Comparison of ENCODE assay signal across 8 cellular contexts in genomic region chr12:122423258-122424165, GRCh38. TPM values are rescaled to one million over a fixed set of nuclear protein-coding genes. Genes with fewer than 3 reads are reported as not detected.
DNase-seq lines count a peak whose midpoint lies in the region; ATAC-seq, FAIRE-seq and TF ChIP-seq lines count a peak whose summit lies in the region.

No MANE protein-coding gene starts in this region.

- H3K4me1 ChIP-seq in GM12878 (ENCODE audit: control insufficient read depth, insufficient read depth, low read length): peaks cover 18% of the 10 kb centered on the region
- no peaks in the 10 kb centered on the region for H3K4me1 ChIP-seq in smooth muscle cell (ENCODE audit: low read depth)

- no peak for FAIRE-seq in GM12878 (lab: Jason Lieb, UNC)

- CTCF ChIA-PET in activated naive CD4-positive, alpha-beta T cell treated with anti-CD3 and anti-CD28 coated beads for 36 hours (lab: Charles Lee): interaction anchor here (0.6 to 1.9 kb wide), 9 partner anchors 23 to 103 kb away, joined by 3 to 9 read pairs (median 4); partner anchors contain the start of gene RSRC2
- CTCF ChIA-PET in GM12878 (lab: Yijun Ruan, JAX): interaction anchor here (1.1 to 2.7 kb wide), 4 partner anchors 8 to 50 kb away, joined by 4 to 15 read pairs (median 4); no protein-coding TSS in a partner anchor

- H3K27ac ChIP-seq in GM12878 (ENCODE audit: control insufficient read depth, insufficient read depth) (peak overlapping the region; percentile 27), smooth muscle cell (ENCODE audit: low read depth) (peak overlapping the region; percentile 80)

- SMC1A ChIA-PET in GM12878 (lab: Charles Lee; ENCODE audit: uncharacterized antibody, unreplicated experiment): interaction anchor here (0.5 to 9.4 kb wide), 12 partner anchors 9 to 1019 kb away, joined by 3 to 48 read pairs (median 3); no protein-coding TSS in a partner anchor

- peak overlapping the region; percentile 85 for H3K4me3 Mint-ChIP-seq in activated naive CD4-positive, alpha-beta T cell treated with anti-CD3 and anti-CD28 coated beads for 36 hours

- H3K9me3 ChIP-seq in GM12878 (replicated peaks; ENCODE audit: control insufficient read depth, insufficient read depth, low read length) (no peaks in the 10 kb centered on the region), smooth muscle cell (replicated peaks; ENCODE audit: low read depth) (no peaks in the 10 kb centered on the region)

- H3K27me3 Mint-ChIP-seq in activated naive CD4-positive, alpha-beta T cell treated with anti-CD3 and anti-CD28 coated beads for 36 hours (ENCODE audit: low read depth): peaks cover 3% of the 10 kb centered on the region

- no TSS peak for BruUV-seq in GM12878 (replicated peaks; lab: Mats Ljungman, UMichigan)

- TF ChIP-seq RAD21 in GM12878 (IDR thresholded peaks at IDR 0.05; ENCODE audit: insufficient read depth, low read depth, low read length): no peak

- no peaks in the 10 kb centered on the region for H3K27me3 ChIP-seq in GM12878 (replicated peaks in 1 of 2; ENCODE audit: control insufficient read depth in 2 of 2, insufficient read depth in 2 of 2, low read length in 1 of 2)
- H3K27me3 ChIP-seq in smooth muscle cell (ENCODE audit: low read depth): no peaks in the 10 kb centered on the region

- POLR2A ChIA-PET in GM12878 (lab: Charles Lee): interaction anchor here (1.1 kb wide), 1 partner anchor 11 kb away, joined by 9 read pairs; no protein-coding TSS in a partner anchor

- TF ChIP-seq CTCF in GM12878 (IDR thresholded peaks at IDR 0.05 in 2 of 3, conservative IDR thresholded peaks at IDR 0.05 in 1 of 3; ENCODE audit: control insufficient read depth in 2 of 3, extremely low read depth in 1 of 3, insufficient read depth in 1 of 3, low read depth in 3 of 3, low read length in 3 of 3) (no peak), smooth muscle cell (IDR thresholded peaks at IDR 0.05; ENCODE audit: borderline replicate concordance, insufficient read depth, poor library complexity, severe bottlenecking) (no peak)

- peaks cover 30% of the 10 kb centered on the region for H3K79me2 ChIP-seq in GM12878 (ENCODE audit: control insufficient read depth, insufficient read depth, low read length)
- peaks cover 35% of the 10 kb centered on the region for H3K79me2 ChIP-seq in smooth muscle cell (ENCODE audit: low read depth)

- no peak for TF ChIP-seq POLR2A in GM12878 (IDR thresholded peaks at IDR 0.05; ENCODE audit: low read depth, low read length)

- H3K36me3 ChIP-seq in GM12878 (ENCODE audit: control insufficient read depth in 2 of 2, insufficient read depth in 2 of 2, low read length in 1 of 2) (no peaks in the 10 kb centered on the region), smooth muscle cell (ENCODE audit: low read depth) (no peaks in the 10 kb centered on the region)

- H4K20me1 ChIP-seq in GM12878 (ENCODE audit: control insufficient read depth, insufficient read depth): no peaks in the 10 kb centered on the region
- H4K20me1 ChIP-seq in smooth muscle cell (ENCODE audit: low read depth): peaks cover 26% of the 10 kb centered on the region

- no peak for TF ChIP-seq EP300 in GM12878 (IDR thresholded peaks at IDR 0.05; ENCODE audit: borderline replicate concordance in 1 of 2, control insufficient read depth in 1 of 2, low read depth in 2 of 2, low read length in 2 of 2)

- WGBS in GM12878 (ENCODE audit: insufficient coverage, insufficient replicate concordance, low lambda C conversion rate, missing lambda C conversion rate): 16% methylated on average over 19 of the region's 21 CpGs
- 12% methylated on average over 21 of the region's 21 CpGs for WGBS in smooth muscle cell (ENCODE audit: low lambda C conversion rate)

- H2AFZ ChIP-seq in GM12878 (ENCODE audit: control insufficient read depth, low read depth, low read length) (peak overlapping the region; percentile 85), smooth muscle cell (ENCODE audit: low read depth) (peak overlapping the region; percentile 91)

- ATAC-seq in GM12878 (peak; percentile 12; the same call in 1 of the 3 replicates), HG03280 (IDR thresholded peaks at IDR 0.05; ENCODE audit: unreplicated experiment) (no peak)

- peaks cover 32% of the 10 kb centered on the region for H3K4me1 Mint-ChIP-seq in activated naive CD4-positive, alpha-beta T cell treated with anti-CD3 and anti-CD28 coated beads for 36 hours (ENCODE audit: low read depth)

- H3K9ac ChIP-seq in GM12878 (ENCODE audit: control insufficient read depth, insufficient read depth, low read length) (peak overlapping the region; percentile 55), smooth muscle cell (ENCODE audit: low read depth) (peak overlapping the region; percentile 85)

- no peaks in the 10 kb centered on the region for H3K36me3 Mint-ChIP-seq in activated naive CD4-positive, alpha-beta T cell treated with anti-CD3 and anti-CD28 coated beads for 36 hours (ENCODE audit: low read depth)

- H3K4me2 ChIP-seq in GM12878 (ENCODE audit: control insufficient read depth, insufficient read depth) (peak overlapping the region; percentile 99), smooth muscle cell (peak overlapping the region; percentile 94)

- RAD21 ChIA-PET in GM12878 (lab: Charles Lee; ENCODE audit: unreplicated experiment): no interaction called here

- H3K4me3 ChIP-seq in GM12878: peak overlapping the region; percentile 87
- H3K4me3 ChIP-seq in smooth muscle cell: peak overlapping the region; percentile 61

- in situ Hi-C loops in GM12878 (cut with MboI): no loop called here

- H3K27ac Mint-ChIP-seq in activated naive CD4-positive, alpha-beta T cell treated with anti-CD3 and anti-CD28 coated beads for 36 hours: peak overlapping the region; percentile 90

- no peaks in the 10 kb centered on the region for H3K9me3 Mint-ChIP-seq in activated naive CD4-positive, alpha-beta T cell treated with anti-CD3 and anti-CD28 coated beads for 36 hours

- DNase-seq in activated naive CD4-positive, alpha-beta T cell treated with anti-CD3 and anti-CD28 coated beads for 36 hours: peak; percentile 18
- DNase-seq in activated naive CD4-positive, alpha-beta T cell treated with Interleukin-2 at 50 U/mL for 16 hours: no peak
- DNase-seq in NCI-H748 (lab: John Stamatoyannopoulos, UW; ENCODE audit: unreplicated experiment) (peak; percentile 65), GM12878 (ENCODE audit: low read depth, low spot score) (no peak), islet precursor cell (peak; percentile 87), smooth muscle cell (lab: John Stamatoyannopoulos, UW; ENCODE audit: unreplicated experiment) (peak; percentile 23)
- DNase-seq in activated effector memory CD4-positive, alpha-beta T cell treated with anti-CD3 and anti-CD28 coated beads, Interleukin-2, amount 50 U/mL, for 16 hours: no peak

- peaks cover 6% of the 10 kb centered on the region for H3F3A ChIP-seq in smooth muscle cell (ENCODE audit: low read depth)

- intact Hi-C loops in activated naive CD4-positive, alpha-beta T cell treated with anti-CD3 and anti-CD28 coated beads for 36 hours (cut with micrococcal nuclease): loop anchor here (1.0 to 5.0 kb wide), 6 partner anchors 29 to 309 kb away; partner anchors contain the start of genes DIABLO, HCAR1, KNTC1 and RSRC2
- intact Hi-C loops in GM12878 (cut with micrococcal nuclease; ENCODE audit: unreplicated experiment): no loop called here

TF ChIP-seq in GM12878, 131 proteins besides CTCF, POLR2A, EP300 and RAD21 (continues in another document):
- TF ChIP-seq MYB (IDR thresholded peaks at IDR 0.05; ENCODE audit: borderline replicate concordance, low read depth, low read length) (no peak), MEF2A (IDR thresholded peaks at IDR 0.05; ENCODE audit: insufficient read depth, low read depth, low read length) (no peak), TARDBP (IDR thresholded peaks at IDR 0.05; ENCODE audit: borderline replicate concordance) (no peak), CBX5 (IDR thresholded peaks at IDR 0.05; ENCODE audit: low read depth) (no peak), MYC (IDR thresholded peaks at IDR 0.05; ENCODE audit: insufficient read depth, insufficient read length, insufficient replicate concordance, low read length, severe bottlenecking) (no peak), BACH1 (IDR thresholded peaks at IDR 0.05; ENCODE audit: borderline replicate concordance) (no peak), ETV6 (conservative IDR thresholded peaks at IDR 0.05 in 1 of 2, IDR thresholded peaks at IDR 0.05 in 1 of 2; ENCODE audit: borderline replicate concordance in 1 of 2, low read depth in 1 of 2) (no peak), ZNF274 (IDR thresholded peaks at IDR 0.05; ENCODE audit: insufficient read depth, insufficient read length) (no peak), IKZF1 (conservative IDR thresholded peaks at IDR 0.05) (peak; percentile 54), CHD4 (IDR thresholded peaks at IDR 0.05) (no peak), MTA2 (IDR thresholded peaks at IDR 0.05; ENCODE audit: low read depth) (no peak), NFXL1 (IDR thresholded peaks at IDR 0.05; ENCODE audit: borderline replicate concordance) (no peak)

RNA-seq across cellular contexts. Expression of gene CLIP1, which starts 1.0 kb away (rescaled TPM):
- 10 to 100 TPM; 50.7 to 51.3 TPM for total RNA-seq in activated naive CD4-positive, alpha-beta T cell treated with anti-CD3 and anti-CD28 coated beads for 36 hours
- 89.0 and 94.1 TPM in 2 replicates for total RNA-seq in GM12878 (2013; cell fraction: nucleolus; rRNA removed)
- total RNA-seq in GM12878 (2014; rRNA removed): 23.8 and 26.6 TPM in 2 replicates
- total RNA-seq in GM12878 (2014; rRNA removed; fragmentation: Illumina TruSeq; extraction: Trizol): 44.0 and 45.4 TPM in 2 replicates
- 39.2 and 39.4 TPM in 2 replicates for total RNA-seq in GM12878 (2021)
- polyA plus RNA-seq in GM12878 (2011; ENCODE audit: low read depth): 12.5 TPM
- 25.8 and 32.0 TPM in 2 replicates for polyA plus RNA-seq in GM12878 (2011; rRNA removed)
- polyA plus RNA-seq in GM12878 (2011; cell fraction: cytosol; rRNA removed): 22.6 and 25.9 TPM in 2 replicates
- polyA plus RNA-seq in GM12878 (2011; cell fraction: nucleus; rRNA removed): 25.4 and 29.1 TPM in 2 replicates
- 12.5 and 14.6 TPM in 2 replicates for polyA plus RNA-seq in GM12878 (2012)
- 39.9 and 42.0 TPM in 2 replicates for polyA plus RNA-seq in GM12878 (2014; fragmentation: Illumina TruSeq; extraction: Trizol)
- 1 to 10 TPM; 6.0 to 6.3 TPM for polyA plus RNA-seq in GM12878 (2014; fragmentation: Nextera tagmentation; extraction: Ambion mirVana)
- 20.0 and 23.4 TPM in 2 replicates for polyA plus RNA-seq in GM12878 (2014; rRNA removed)
- polyA plus RNA-seq in GM12878 (2016; fragmentation: Nextera tagmentation; extraction: Ambion mirVana): 10 to 100 TPM; 19.9 to 26.6 TPM
- 51.7 and 60.6 TPM in 2 replicates for polyA minus RNA-seq in GM12878 (2011; rRNA and poly(A)+ RNA removed)
- polyA minus RNA-seq in GM12878 (2011; cell fraction: cytosol; rRNA and poly(A)+ RNA removed): 9.8 and 10.3 TPM in 2 replicates
- 13.5 and 27.0 TPM in 2 replicates for polyA minus RNA-seq in GM12878 (2011; cell fraction: nucleus; rRNA and poly(A)+ RNA removed)
- total RNA-seq in smooth muscle cell: 40.4 and 42.2 TPM in 2 replicates
- polyA plus RNA-seq in smooth muscle cell: 15.3 and 24.0 TPM in 2 replicates

Comparison
In these comparisons a context has a peak if more than half of its experiments do, and no peak if none do; other contexts are left out.
1. DNase-seq: peak in activated naive CD4-positive, alpha-beta T cell treated with anti-CD3 and anti-CD28 coated beads for 36 hours (single experiment), NCI-H748 (single experiment), islet precursor cell (single experiment) and smooth muscle cell (single experiment); none in activated naive CD4-positive, alpha-beta T cell treated with Interleukin-2 at 50 U/mL for 16 hours (single experiment), GM12878 (single experiment) and activated effector memory CD4-positive, alpha-beta T cell treated with anti-CD3 and anti-CD28 coated beads, Interleukin-2, amount 50 U/mL, for 16 hours (single experiment).